ENCODE assay signal across 24 cellular contexts in genomic region chr1:2344121-2344681, GRCh38. TPM values are rescaled to one million over a fixed set of nuclear protein-coding genes. Genes with fewer than 3 reads are reported as not detected.
DNase-seq lines count a peak whose midpoint lies in the region; FAIRE-seq and TF ChIP-seq lines count a peak whose summit lies in the region.
"Had no signal": no experiment of that assay in that cellular context is flagged by ENCODE, and none has a peak within 500 bp of the region (broad histone marks: within the 10 kb centered on the region; RNA-seq: fewer than 3 reads in every experiment).

No MANE protein-coding gene starts in this region.

- H3K36me3 Mint-ChIP-seq in endodermal cell (ENCODE audit: low read depth) = no peaks in the 10 kb centered on the region
- H3K36me3 Mint-ChIP-seq: CD8-positive, alpha-beta T cell; immature natural killer cell had no signal

- peak overlapping the region; percentile 53 for H4K91ac ChIP-seq in neuronal stem cell (ENCODE audit: low read depth, low read length, poor library complexity)

- peak overlapping the region; percentile 64 for H2AK5ac ChIP-seq in neuronal stem cell (ENCODE audit: low read depth, low read length)

- no CpG with 5 or more reads among the region's 24 CpGs for WGBS in neuronal stem cell (ENCODE audit: extremely low coverage in 2 of 2, insufficient read length in 2 of 2, insufficient replicate concordance in 1 of 2), 2 donors
- WGBS in endodermal cell (ENCODE audit: insufficient coverage in 1 of 2, insufficient read length in 1 of 2), 2 experiments = 91 to 96% methylated on average over 15 to 24 of the region's 24 CpGs

- H2AFZ ChIP-seq in neuronal stem cell (ENCODE audit: low read length) = no peak overlapping the region

- peak overlapping the region; percentile 80 for H3K18ac ChIP-seq in neuronal stem cell (ENCODE audit: low read length)

- peaks cover 6 to 12% of the 10 kb centered on the region in 2 donors for H3K4me1 ChIP-seq in neuronal stem cell (ENCODE audit: control insufficient read depth in 2 of 2, insufficient read depth in 1 of 2, low read depth in 1 of 2, low read length in 2 of 2)
- no peaks in the 10 kb centered on the region for H3K4me1 ChIP-seq in endodermal cell (ENCODE audit: control insufficient read depth, insufficient read depth, low read length)
- H3K4me1 ChIP-seq: heart right ventricle, sigmoid colon had no signal

- H2BK120ac ChIP-seq in neuronal stem cell (ENCODE audit: low read depth, low read length) = peak overlapping the region; percentile 9

- DNase-seq in DMS 273 (lab: John Stamatoyannopoulos, UW; ENCODE audit: unreplicated experiment) (peak; percentile 67), DMS 273 treated with DMSO at 0.1 percent for 48 hours (lab: John Stamatoyannopoulos, UW) (no peak), NCI-H2171 (lab: John Stamatoyannopoulos, UW) (peak; percentile 83), epithelial cell of prostate (ENCODE audit: low read depth, low spot score) (peak; percentile 27), neuronal stem cell (ENCODE audit: low spot score) (no peak), endodermal cell (no peak), D721Med (ENCODE audit: insufficient read length, low spot score) (no peak), islet precursor cell (no peak)
- DNase-seq: activated CD4-positive, alpha-beta T cell treated with anti-CD3 and anti-CD28 coated beads for 36 hours; activated naive CD4-positive, alpha-beta T cell treated with Interleukin-2 at 50 U/mL for 16 hours; activated T-cell treated with anti-CD3 and anti-CD28 coated beads, Interleukin-2, amount 50 U/mL, for 4 hours; amniotic stem cell; CD8-positive, alpha-beta T cell; dermis blood vessel endothelial cell; HCEC 1CT; immature natural killer cell; MV-4-11; NCI-H2029; NCI-H69; OCI-M1 had no signal

- no peak overlapping the region for H3K4me3 Mint-ChIP-seq in endodermal cell
- H3K4me3 Mint-ChIP-seq: activated CD4-positive, alpha-beta T cell treated with anti-CD3 and anti-CD28 coated beads for 36 hours; activated T-cell treated with anti-CD3 and anti-CD28 coated beads, Interleukin-2, amount 50 U/mL, for 4 hours; CD8-positive, alpha-beta T cell; immature natural killer cell had no signal

- H3K14ac ChIP-seq in neuronal stem cell (ENCODE audit: low read length) = no peak overlapping the region

- no peak overlapping the region for H4K8ac ChIP-seq in neuronal stem cell (ENCODE audit: low read depth, low read length)

- H3K23ac ChIP-seq in neuronal stem cell (ENCODE audit: low read depth, low read length, poor library complexity) = peak overlapping the region; percentile 89

- H3K9me3 ChIP-seq in neuronal stem cell (replicated peaks in 1 of 2; ENCODE audit: control insufficient read depth in 2 of 2, insufficient read depth in 1 of 2, low read depth in 1 of 2, low read length in 2 of 2) (peaks cover 0 to 2% of the 10 kb centered on the region in 2 donors), endodermal cell (ENCODE audit: control insufficient read depth, low read length) (no peaks in the 10 kb centered on the region)
- H3K9me3 ChIP-seq: heart right ventricle, sigmoid colon had no signal

- H2BK12ac ChIP-seq in neuronal stem cell (ENCODE audit: low read length) = no peak overlapping the region

- TF ChIP-seq CTCF in endodermal cell (conservative IDR thresholded peaks at IDR 0.05) (no peak), D721Med (IDR thresholded peaks at IDR 0.05; ENCODE audit: insufficient read depth, missing control alignments) (no peak)

- no peaks in the 10 kb centered on the region for H3K4me1 Mint-ChIP-seq in endodermal cell
- H3K4me1 Mint-ChIP-seq: activated CD4-positive, alpha-beta T cell treated with anti-CD3 and anti-CD28 coated beads for 36 hours; immature natural killer cell had no signal

- H3K36me3 ChIP-seq in neuronal stem cell (replicated peaks in 1 of 2; ENCODE audit: control insufficient read depth in 2 of 2, insufficient read depth in 2 of 2, low read length in 2 of 2) (no peaks in the 10 kb centered on the region), endodermal cell (ENCODE audit: control insufficient read depth, insufficient read depth, low read length) (no peaks in the 10 kb centered on the region)
- H3K36me3 ChIP-seq: heart right ventricle, sigmoid colon had no signal

- FAIRE-seq in D721Med (lab: Jason Lieb, UNC) = no peak

- H3K4ac ChIP-seq in neuronal stem cell (ENCODE audit: low read length) = no peak overlapping the region

- no peak overlapping the region for H3K4me3 ChIP-seq in neuronal stem cell (ENCODE audit: low read length in 2 of 2)
- H3K4me3 ChIP-seq in endodermal cell (ENCODE audit: low read length) = no peak overlapping the region
- H3K4me3 ChIP-seq: heart right ventricle, sigmoid colon had no signal

- H3K4me2 ChIP-seq in neuronal stem cell (ENCODE audit: insufficient read depth, low read length, poor library complexity, severe bottlenecking) = no peak overlapping the region
- H3K4me2 ChIP-seq: KMS-11 had no signal

- no peaks in the 10 kb centered on the region for H3K9me3 Mint-ChIP-seq in endodermal cell
- H3K9me3 Mint-ChIP-seq: activated T-cell treated with anti-CD3 and anti-CD28 coated beads, Interleukin-2, amount 50 U/mL, for 4 hours; CD8-positive, alpha-beta T cell; immature natural killer cell had no signal

- H3K27ac ChIP-seq in epithelial cell of prostate (no peak overlapping the region), neuronal stem cell (replicated peaks; ENCODE audit: low read length) (no peak overlapping the region), endodermal cell (ENCODE audit: low read depth, low read length) (no peak overlapping the region)
- H3K27ac ChIP-seq: 22Rv1, heart right ventricle, KMS-11, sigmoid colon had no signal

- H2BK5ac ChIP-seq in neuronal stem cell (ENCODE audit: low read length) = no peak overlapping the region

- no peak overlapping the region for H3K9ac ChIP-seq in neuronal stem cell (ENCODE audit: low read depth, low read length, poor library complexity)
- H3K9ac ChIP-seq in endodermal cell (ENCODE audit: extremely low read depth, low read length, poor library complexity, severe bottlenecking) = no peak overlapping the region
- H3K9ac ChIP-seq: KMS-11 had no signal

- H2BK15ac ChIP-seq in neuronal stem cell (ENCODE audit: low read length) = peak overlapping the region; percentile 91

- no peaks in the 10 kb centered on the region for H3K27me3 Mint-ChIP-seq in endodermal cell (ENCODE audit: insufficient read depth)
- H3K27me3 Mint-ChIP-seq: activated CD4-positive, alpha-beta T cell treated with anti-CD3 and anti-CD28 coated beads for 36 hours had no signal

- no peaks in the 10 kb centered on the region for H3K27me3 ChIP-seq in neuronal stem cell (ENCODE audit: control insufficient read depth in 3 of 3, insufficient read depth in 3 of 3, low read depth in 1 of 3, low read length in 3 of 3)
- no peaks in the 10 kb centered on the region for H3K27me3 ChIP-seq in endodermal cell (ENCODE audit: control insufficient read depth, insufficient read depth, low read length, poor library complexity, severe bottlenecking)
- H3K27me3 ChIP-seq: heart right ventricle, sigmoid colon had no signal

- no peak overlapping the region for H3K27ac Mint-ChIP-seq in endodermal cell
- H3K27ac Mint-ChIP-seq: activated CD4-positive, alpha-beta T cell treated with anti-CD3 and anti-CD28 coated beads for 36 hours; CD8-positive, alpha-beta T cell; immature natural killer cell had no signal

- H3K79me1 ChIP-seq in neuronal stem cell (ENCODE audit: low read depth, low read length) = peaks cover 2% of the 10 kb centered on the region

RNA-seq across cellular contexts. Expression of gene MORN1, which starts 47.2 kb away (rescaled TPM):
- polyA plus RNA-seq in neuronal stem cell (2013, experiment 1 of 2) = 7.1 TPM
- polyA plus RNA-seq in neuronal stem cell (2013, experiment 2 of 2) = 7.9 TPM
- 10 to 100 TPM; 21.3 to 24.9 TPM for total RNA-seq in endodermal cell
- 10.8 TPM for polyA plus RNA-seq in endodermal cell (2013, experiment 1 of 2)
- polyA plus RNA-seq in endodermal cell (2013, experiment 2 of 2) = 8.9 TPM

RNA-seq across cellular contexts. Expression of gene RER1, which starts 47.4 kb away (rescaled TPM):
- polyA plus RNA-seq in neuronal stem cell (2013, experiment 1 of 2) = 63.2 TPM
- polyA plus RNA-seq in neuronal stem cell (2013, experiment 2 of 2) = 64.3 TPM
- total RNA-seq in endodermal cell = 100 to 1,000 TPM; 114 TPM
- polyA plus RNA-seq in endodermal cell (2013, experiment 1 of 2) = 68.8 TPM
- polyA plus RNA-seq in endodermal cell (2013, experiment 2 of 2) = 63.1 TPM

Comparison
In these comparisons a context has a peak if more than half of its experiments do, and no peak if none do; other contexts are left out.
1. DNase-seq: peak in DMS 273 (single experiment), NCI-H2171 (single experiment) and epithelial cell of prostate (single experiment); none in DMS 273 treated with DMSO at 0.1 percent for 48 hours (single experiment), neuronal stem cell (single experiment), endodermal cell (single experiment), D721Med (single experiment) and islet precursor cell (single experiment).